ENCODE assay signal across 1 cellular context in the genomic region with DNA sequence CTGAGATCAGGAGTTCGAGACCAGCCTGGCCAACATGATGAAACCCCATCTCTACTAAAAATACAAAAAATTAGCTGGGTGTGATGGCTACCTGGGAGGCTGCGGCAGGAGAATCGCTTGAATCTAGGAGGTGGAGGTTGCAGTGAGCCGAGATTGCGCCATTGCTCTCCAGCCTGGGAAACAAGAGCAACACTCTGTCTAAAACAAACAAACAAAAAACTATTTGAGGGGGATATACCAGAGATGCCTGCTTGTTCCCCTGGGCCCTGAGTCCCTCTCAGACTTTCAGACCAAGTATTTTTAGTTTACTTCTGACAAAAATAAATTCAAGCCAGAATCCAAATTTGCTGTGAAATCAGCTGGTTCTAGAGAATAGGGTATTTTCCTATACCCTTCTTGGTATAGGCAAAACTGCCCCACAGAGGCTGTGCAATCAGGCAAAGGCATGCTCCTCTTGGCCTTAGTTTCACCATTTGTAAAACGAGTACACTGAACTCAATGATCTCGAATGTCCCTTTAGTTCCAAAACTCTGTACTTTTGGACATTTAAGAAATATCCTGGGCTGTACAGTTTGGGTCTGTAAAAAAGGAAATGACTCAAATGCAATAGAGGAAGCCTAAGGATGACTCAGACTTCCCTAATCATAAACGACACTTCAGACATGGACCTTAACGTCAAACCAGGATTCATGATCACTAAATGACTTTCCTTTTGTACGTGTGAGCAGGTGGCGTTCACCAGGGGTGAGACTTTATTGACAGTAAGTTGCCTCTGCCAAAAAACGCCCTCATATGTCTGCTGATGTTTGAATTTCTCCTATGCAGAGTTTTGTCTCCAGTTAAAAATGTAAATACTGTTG.
TF ChIP-seq lines count a peak whose summit lies in the region.

No MANE protein-coding gene starts in this region.

TF ChIP-seq in WTC11, 78 proteins besides CTCF, POLR2A, EP300 and RAD21 (continued from another document):
- TF ChIP-seq KAT7 (CRISPR knock-in tag; IDR thresholded peaks at IDR 0.05; ENCODE audit: borderline replicate concordance) (no peak), GTF2I (CRISPR knock-in tag; conservative IDR thresholded peaks at IDR 0.05) (no peak), ZNF263 (CRISPR knock-in tag; IDR thresholded peaks at IDR 0.05; ENCODE audit: low read depth) (no peak), FOXP1 (CRISPR knock-in tag; IDR thresholded peaks at IDR 0.05; ENCODE audit: borderline replicate concordance) (no peak)
- TF ChIP-seq, protein P1, sequence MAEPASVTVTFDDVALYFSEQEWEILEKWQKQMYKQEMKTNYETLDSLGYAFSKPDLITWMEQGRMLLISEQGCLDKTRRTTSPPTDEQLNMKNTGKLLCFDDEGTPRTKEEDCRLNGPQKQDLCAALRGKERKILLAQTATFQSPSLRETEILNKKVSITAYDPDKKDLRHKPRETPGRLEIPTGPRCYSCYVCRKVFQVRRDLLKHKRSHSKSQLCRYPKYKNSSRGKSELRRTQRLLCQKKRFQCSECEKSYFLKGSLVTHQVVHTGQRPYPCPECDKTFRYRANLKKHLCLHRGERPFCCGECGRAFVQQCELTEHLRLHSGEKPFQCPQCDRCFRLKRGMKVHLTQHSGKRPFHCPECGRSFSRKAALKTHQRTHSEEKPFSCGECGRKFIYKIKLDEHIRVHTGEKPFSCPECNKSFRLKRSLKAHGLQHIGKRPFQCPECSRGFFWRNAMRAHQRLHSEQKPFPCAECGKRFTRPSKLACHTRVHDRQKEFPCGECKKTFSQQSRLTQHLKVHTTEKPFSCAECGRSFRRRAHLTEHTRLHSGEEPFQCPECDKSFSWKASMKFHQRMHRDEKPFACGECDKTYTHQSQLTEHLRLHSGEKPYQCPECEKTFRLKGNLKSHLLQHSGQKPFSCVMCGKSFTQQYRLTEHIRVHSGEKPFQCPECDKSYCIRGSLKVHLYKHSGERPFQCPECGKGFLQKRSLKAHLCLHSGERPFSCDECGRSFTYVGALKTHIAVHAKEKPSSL (CRISPR knock-in tag; conservative IDR thresholded peaks at IDR 0.05) = no peak
- TF ChIP-seq, protein P2, sequence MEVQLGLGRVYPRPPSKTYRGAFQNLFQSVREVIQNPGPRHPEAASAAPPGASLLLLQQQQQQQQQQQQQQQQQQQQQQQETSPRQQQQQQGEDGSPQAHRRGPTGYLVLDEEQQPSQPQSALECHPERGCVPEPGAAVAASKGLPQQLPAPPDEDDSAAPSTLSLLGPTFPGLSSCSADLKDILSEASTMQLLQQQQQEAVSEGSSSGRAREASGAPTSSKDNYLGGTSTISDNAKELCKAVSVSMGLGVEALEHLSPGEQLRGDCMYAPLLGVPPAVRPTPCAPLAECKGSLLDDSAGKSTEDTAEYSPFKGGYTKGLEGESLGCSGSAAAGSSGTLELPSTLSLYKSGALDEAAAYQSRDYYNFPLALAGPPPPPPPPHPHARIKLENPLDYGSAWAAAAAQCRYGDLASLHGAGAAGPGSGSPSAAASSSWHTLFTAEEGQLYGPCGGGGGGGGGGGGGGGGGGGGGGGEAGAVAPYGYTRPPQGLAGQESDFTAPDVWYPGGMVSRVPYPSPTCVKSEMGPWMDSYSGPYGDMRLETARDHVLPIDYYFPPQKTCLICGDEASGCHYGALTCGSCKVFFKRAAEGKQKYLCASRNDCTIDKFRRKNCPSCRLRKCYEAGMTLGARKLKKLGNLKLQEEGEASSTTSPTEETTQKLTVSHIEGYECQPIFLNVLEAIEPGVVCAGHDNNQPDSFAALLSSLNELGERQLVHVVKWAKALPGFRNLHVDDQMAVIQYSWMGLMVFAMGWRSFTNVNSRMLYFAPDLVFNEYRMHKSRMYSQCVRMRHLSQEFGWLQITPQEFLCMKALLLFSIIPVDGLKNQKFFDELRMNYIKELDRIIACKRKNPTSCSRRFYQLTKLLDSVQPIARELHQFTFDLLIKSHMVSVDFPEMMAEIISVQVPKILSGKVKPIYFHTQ (CRISPR knock-in tag; IDR thresholded peaks at IDR 0.05) = no peak
- TF ChIP-seq, protein P3, sequence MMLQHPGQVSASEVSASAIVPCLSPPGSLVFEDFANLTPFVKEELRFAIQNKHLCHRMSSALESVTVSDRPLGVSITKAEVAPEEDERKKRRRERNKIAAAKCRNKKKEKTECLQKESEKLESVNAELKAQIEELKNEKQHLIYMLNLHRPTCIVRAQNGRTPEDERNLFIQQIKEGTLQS (CRISPR knock-in tag; conservative IDR thresholded peaks at IDR 0.05) = no peak
